18 cellular contexts compared by ENCODE assay signal in genomic region chr7:83413425-83413824, GRCh38.
DNase-seq lines count a peak whose midpoint lies in the region; ATAC-seq and TF ChIP-seq lines count a peak whose summit lies in the region.
"Had no signal": no experiment of that assay in that cellular context is flagged by ENCODE, and none has a peak within 500 bp of the region (broad histone marks: within the 10 kb centered on the region; RNA-seq: fewer than 3 reads in every experiment).

No MANE protein-coding gene starts in this region.

- H3K4me1 Mint-ChIP-seq in GM23338: peaks cover 48% of the 10 kb centered on the region
- H3K4me1 Mint-ChIP-seq: activated naive CD8-positive, alpha-beta T cell treated with anti-CD3 and anti-CD28 coated beads, Interleukin-2, amount 10 ng/mL, durations not matched to agents 7 days and 5 days; CD4-positive, alpha-beta memory T cell had no signal

- no peaks in the 10 kb centered on the region for H3K9me3 Mint-ChIP-seq in GM23338
- H3K9me3 Mint-ChIP-seq: activated naive CD8-positive, alpha-beta T cell treated with anti-CD3 and anti-CD28 coated beads, Interleukin-2, amount 10 ng/mL, durations not matched to agents 7 days and 5 days; natural killer cell treated with Interleukin-12 subunit alpha and Interleukin-12 subunit beta and Interleukin-15 and Interleukin-18, amount 100 ng/mL, for 72 hours; T-helper 1 cell treated with Interleukin-12 subunit alpha and Interleukin-12 subunit beta and Interleukin-4 antibody, amounts not matched to agents 30 μg/mL and 1 μg/mL, for 36 hours had no signal

- H3F3A ChIP-seq in GM23338 (replicated peaks; ENCODE audit: low read depth): no peaks in the 10 kb centered on the region

- no peak overlapping the region for H3K4me3 Mint-ChIP-seq in GM23338
- H3K4me3 Mint-ChIP-seq: activated naive CD8-positive, alpha-beta T cell treated with anti-CD3 and anti-CD28 coated beads, Interleukin-2, amount 10 ng/mL, durations not matched to agents 7 days and 5 days; CD4-positive, alpha-beta memory T cell; natural killer cell treated with Interleukin-12 subunit alpha and Interleukin-12 subunit beta and Interleukin-15 and Interleukin-18, amount 100 ng/mL, for 72 hours; T-helper 1 cell treated with Interleukin-12 subunit alpha and Interleukin-12 subunit beta and Interleukin-4 antibody, amounts not matched to agents 30 μg/mL and 1 μg/mL, for 36 hours had no signal

- DNase-seq in GM23338 (ENCODE audit: low spot score): no peak
- DNase-seq in NB4 (ENCODE audit: low read depth): peak; percentile 7
- DNase-seq in epithelial cell of esophagus (ENCODE audit: low read depth): peak; percentile 36
- peak; percentile 61 for DNase-seq in skeletal muscle cell (ENCODE audit: low read depth)
- DNase-seq in SKM-1 treated with dmso at 0.1 percent for 144 hours (lab: John Stamatoyannopoulos, UW; ENCODE audit: unreplicated experiment): no peak
- DNase-seq: activated CD4-positive, alpha-beta T cell treated with anti-CD3 and anti-CD28 coated beads for 48 hours; activated naive CD8-positive, alpha-beta T cell treated with anti-CD3 and anti-CD28 coated beads, Interleukin-2, amount 10 ng/mL, durations not matched to agents 7 days and 5 days; activated T-cell treated with anti-CD3 and anti-CD28 coated beads for 4 hours; CD4-positive, alpha-beta memory T cell; lower lobe of right lung; NCI-H1417 treated with DMSO at 0.1 percent for 48 hours; stimulated activated CD4-positive, alpha-beta T cell treated with anti-CD3 and anti-CD28 coated beads, Interleukin-1b, Interleukin-23, amount 100 ng/mL, for 48 hours; stimulated activated CD8-positive, alpha-beta memory T cell treated with anti-CD3 and anti-CD28 coated beads, Interleukin-4, amount 100 ng/mL, for 48 hours had no signal

- H3K36me3 ChIP-seq in GM23338 (ENCODE audit: insufficient read depth): no peaks in the 10 kb centered on the region
- H3K36me3 ChIP-seq: lower lobe of right lung had no signal

- H3K4me3 ChIP-seq in GM23338 (no peak overlapping the region), NB4 (ENCODE audit: low read depth, low read length) (no peak overlapping the region), epithelial cell of esophagus (ENCODE audit: low read length) (no peak overlapping the region), skeletal muscle cell (ENCODE audit: low read depth, low read length) (no peak overlapping the region)
- H3K4me3 ChIP-seq: lower lobe of right lung had no signal

- TF ChIP-seq CTCF in GM23338 (conservative IDR thresholded peaks at IDR 0.05; ENCODE audit: low read depth in 2 of 2): no peak
- TF ChIP-seq CTCF in NB4 (IDR thresholded peaks at IDR 0.05; ENCODE audit: low read depth, low read length): no peak
- no peak for TF ChIP-seq CTCF in epithelial cell of esophagus (IDR thresholded peaks at IDR 0.05; ENCODE audit: insufficient read depth, low read depth, low read length, missing control alignments)

- peak overlapping the region; percentile 63 for H3K27ac ChIP-seq in GM23338 (ENCODE audit: low read depth)
- H3K27ac ChIP-seq: lower lobe of right lung, RWPE1 had no signal

- peak overlapping the region; percentile 54; the same call in 1 of the 2 replicates for H2AFZ ChIP-seq in GM23338

- H3K27ac Mint-ChIP-seq in GM23338: peak overlapping the region; percentile 73
- H3K27ac Mint-ChIP-seq: activated naive CD8-positive, alpha-beta T cell treated with anti-CD3 and anti-CD28 coated beads, Interleukin-2, amount 10 ng/mL, durations not matched to agents 7 days and 5 days; natural killer cell treated with Interleukin-12 subunit alpha and Interleukin-12 subunit beta and Interleukin-15 and Interleukin-18, amount 100 ng/mL, for 72 hours; T-helper 1 cell treated with Interleukin-12 subunit alpha and Interleukin-12 subunit beta and Interleukin-4 antibody, amounts not matched to agents 30 μg/mL and 1 μg/mL, for 36 hours had no signal

- H3K9me2 ChIP-seq in GM23338 (ENCODE audit: insufficient read depth): no peaks in the 10 kb centered on the region

- H3K27me3 Mint-ChIP-seq in GM23338 (ENCODE audit: insufficient read depth, low read depth, poor library complexity): peaks cover 2% of the 10 kb centered on the region
- H3K27me3 Mint-ChIP-seq: activated naive CD8-positive, alpha-beta T cell treated with anti-CD3 and anti-CD28 coated beads, Interleukin-2, amount 10 ng/mL, durations not matched to agents 7 days and 5 days; CD4-positive, alpha-beta memory T cell; natural killer cell treated with Interleukin-12 subunit alpha and Interleukin-12 subunit beta and Interleukin-15 and Interleukin-18, amount 100 ng/mL, for 72 hours had no signal

- H3K27me3 ChIP-seq in GM23338 (ENCODE audit: insufficient read depth): no peaks in the 10 kb centered on the region

- no peaks in the 10 kb centered on the region for H3K79me2 ChIP-seq in GM23338 (replicated peaks; ENCODE audit: insufficient read depth)

- H3K4me2 ChIP-seq in GM23338: peak overlapping the region; percentile 53

- no peaks in the 10 kb centered on the region for H4K20me1 ChIP-seq in GM23338 (replicated peaks; ENCODE audit: insufficient read depth)

- no peak for TF ChIP-seq POLR2A in NB4 (IDR thresholded peaks at IDR 0.05; ENCODE audit: extremely low read depth, insufficient read length)

- H3K36me3 Mint-ChIP-seq in GM23338 (ENCODE audit: low read depth): no peaks in the 10 kb centered on the region
- H3K36me3 Mint-ChIP-seq: activated naive CD8-positive, alpha-beta T cell treated with anti-CD3 and anti-CD28 coated beads, Interleukin-2, amount 10 ng/mL, durations not matched to agents 7 days and 5 days; CD4-positive, alpha-beta memory T cell; natural killer cell treated with Interleukin-12 subunit alpha and Interleukin-12 subunit beta and Interleukin-15 and Interleukin-18, amount 100 ng/mL, for 72 hours had no signal

- ATAC-seq in GM23338 (no peak), GM19463 (IDR thresholded peaks at IDR 0.05; ENCODE audit: unreplicated experiment) (no peak), GM19023 (IDR thresholded peaks at IDR 0.05; ENCODE audit: unreplicated experiment) (no peak)
- ATAC-seq: lower lobe of right lung; natural killer cell treated with Interleukin-12 subunit alpha and Interleukin-12 subunit beta and Interleukin-15 and Interleukin-18, amount 100 ng/mL, for 72 hours had no signal

- H3K4me1 ChIP-seq in GM23338 (ENCODE audit: insufficient read depth): peaks cover 54% of the 10 kb centered on the region
- H3K4me1 ChIP-seq: lower lobe of right lung had no signal

TF ChIP-seq in GM23338, 12 proteins besides CTCF, POLR2A, EP300 and RAD21 (continues in another document):
- TF ChIP-seq CREB1 (CRISPR knock-in tag; IDR thresholded peaks at IDR 0.05; ENCODE audit: low read depth) (no peak), JUNB (IDR thresholded peaks at IDR 0.05; ENCODE audit: unreplicated experiment) (no peak), REST (IDR thresholded peaks at IDR 0.05; ENCODE audit: unreplicated experiment) (no peak)

Comparison
In these comparisons a context has a peak if more than half of its experiments do, and no peak if none do; other contexts are left out.
1. DNase-seq: peak in NB4 (single experiment), epithelial cell of esophagus (single experiment) and skeletal muscle cell (single experiment); none in GM23338 (single experiment) and SKM-1 treated with dmso at 0.1 percent for 144 hours (single experiment).